1 cellular context compared by ENCODE assay signal in genomic region chr14:101151226-101151929, GRCh38.
TF ChIP-seq lines count a peak whose summit lies in the region.

No MANE protein-coding gene starts in this region.

TF ChIP-seq in H1, 55 proteins besides CTCF, POLR2A, EP300 and RAD21:
- no peak for TF ChIP-seq ATF3 (IDR thresholded peaks at IDR 0.05; ENCODE audit: insufficient read depth, low read depth, low read length)
- no peak for TF ChIP-seq BACH1 (IDR thresholded peaks at IDR 0.05; ENCODE audit: low read length)
- no peak for TF ChIP-seq CREB1 (IDR thresholded peaks at IDR 0.05)
- TF ChIP-seq ATF2 (IDR thresholded peaks at IDR 0.05; ENCODE audit: low read length), result no peak
- no peak for TF ChIP-seq TEAD4 (IDR thresholded peaks at IDR 0.05; ENCODE audit: low read depth, low read length)
